ENCODE assay signal across 16 cellular contexts in genomic region chr16:1564325-1564724, GRCh38. TPM values are rescaled to one million over a fixed set of nuclear protein-coding genes. Genes with fewer than 3 reads are reported as not detected.
DNase-seq lines count a peak whose midpoint lies in the region; FAIRE-seq and TF ChIP-seq lines count a peak whose summit lies in the region.
"Had no signal": no experiment of that assay in that cellular context is flagged by ENCODE, and none has a peak within 500 bp of the region (broad histone marks: within the 10 kb centered on the region; RNA-seq: fewer than 3 reads in every experiment).

No MANE protein-coding gene starts in this region.

- no peaks in the 10 kb centered on the region for H4K20me1 ChIP-seq in osteoblast (ENCODE audit: insufficient read depth, low read length)

- TF ChIP-seq CTCF in GM13977 (IDR thresholded peaks at IDR 0.05; ENCODE audit: extremely low read depth, insufficient read depth, missing control alignments): peak; percentile 32
- peak; percentile 23 for TF ChIP-seq CTCF in bronchial epithelial cell (IDR thresholded peaks at IDR 0.05; ENCODE audit: insufficient read depth, low read length, severe bottlenecking)
- peak; percentile 14 for TF ChIP-seq CTCF in osteoblast (IDR thresholded peaks at IDR 0.05; ENCODE audit: extremely low read depth, low read depth, low read length)

- intact Hi-C loops in activated CD4-positive, alpha-beta T cell treated with anti-CD3 and anti-CD28 coated beads, Interleukin-2, amount 10 ng/mL, durations not matched to agents 24 days and 14 days (cut with micrococcal nuclease): no loop called here

- H3K4me1 Mint-ChIP-seq in activated CD4-positive, alpha-beta T cell treated with anti-CD3 and anti-CD28 coated beads, Interleukin-2, amount 10 ng/mL, durations not matched to agents 24 days and 14 days: peaks cover 11% of the 10 kb centered on the region

- H3K79me2 ChIP-seq in osteoblast (ENCODE audit: insufficient read depth, low read length): no peaks in the 10 kb centered on the region

- DNase-seq in activated CD4-positive, alpha-beta T cell treated with anti-CD3 and anti-CD28 coated beads, Interleukin-2, amount 10 ng/mL, durations not matched to agents 24 days and 14 days: peak; percentile 67
- no peak for DNase-seq in activated CD4-positive, alpha-beta T cell treated with anti-CD3 and anti-CD28 coated beads for 48 hours
- DNase-seq in GM13977 (ENCODE audit: low spot score): peak; percentile 46
- no peak for DNase-seq in bronchial epithelial cell (ENCODE audit: low read depth)
- peak; percentile 81 for DNase-seq in osteoblast (ENCODE audit: insufficient read length, low spot score, missing footprints)
- no peak for DNase-seq in RCC 7860 (ENCODE audit: low spot score)
- no peak for DNase-seq in middle frontal gyrus (ENCODE audit: extremely low spot score, low spot score)
- no peak for DNase-seq in T-helper 9 cell
- DNase-seq: ACHN; activated naive CD4-positive, alpha-beta T cell treated with anti-CD3 and anti-CD28 coated beads for 36 hours; natural killer cell; NCI-H510A; SHP77 had no signal

- no peaks in the 10 kb centered on the region for H3K9me3 Mint-ChIP-seq in activated CD4-positive, alpha-beta T cell treated with anti-CD3 and anti-CD28 coated beads, Interleukin-2, amount 10 ng/mL, durations not matched to agents 24 days and 14 days
- H3K9me3 Mint-ChIP-seq: activated naive CD4-positive, alpha-beta T cell treated with anti-CD3 and anti-CD28 coated beads for 36 hours; natural killer cell had no signal

- H3K27ac Mint-ChIP-seq in activated CD4-positive, alpha-beta T cell treated with anti-CD3 and anti-CD28 coated beads, Interleukin-2, amount 10 ng/mL, durations not matched to agents 24 days and 14 days: no peak overlapping the region
- H3K27ac Mint-ChIP-seq: natural killer cell had no signal

- H3K27me3 Mint-ChIP-seq in activated CD4-positive, alpha-beta T cell treated with anti-CD3 and anti-CD28 coated beads, Interleukin-2, amount 10 ng/mL, durations not matched to agents 24 days and 14 days: no peaks in the 10 kb centered on the region

- no peak overlapping the region for H3K4me2 ChIP-seq in osteoblast (ENCODE audit: insufficient read depth, low read length)

- no peak overlapping the region for H2AFZ ChIP-seq in osteoblast (ENCODE audit: low read length)

- in situ Hi-C loops in GM13977 (cut with MboI; ENCODE audit: low pct_unique_long_range_greater_than_20kb, low sequenced_read_pairs, unreplicated experiment): no loop called here

- no peaks in the 10 kb centered on the region for H3K9me3 ChIP-seq in osteoblast (ENCODE audit: low read depth, low read length)

- peaks cover 4% of the 10 kb centered on the region for H3K36me3 Mint-ChIP-seq in activated CD4-positive, alpha-beta T cell treated with anti-CD3 and anti-CD28 coated beads, Interleukin-2, amount 10 ng/mL, durations not matched to agents 24 days and 14 days (ENCODE audit: low read depth)
- H3K36me3 Mint-ChIP-seq: natural killer cell had no signal

- no peak overlapping the region for H3K27ac ChIP-seq in osteoblast (ENCODE audit: low read depth, low read length)

- H3K4me3 ChIP-seq in bronchial epithelial cell (ENCODE audit: low read depth, low read length) (no peak overlapping the region), osteoblast (ENCODE audit: insufficient read depth, low read length) (no peak overlapping the region)

- no peaks in the 10 kb centered on the region for H3K4me1 ChIP-seq in osteoblast (ENCODE audit: insufficient read depth, low read length)

- H3K36me3 ChIP-seq in bronchial epithelial cell (ENCODE audit: control insufficient read depth, insufficient read depth, low read length) (peaks cover 1% of the 10 kb centered on the region), osteoblast (ENCODE audit: insufficient read depth, low read length) (peaks cover 20% of the 10 kb centered on the region)

- no peak overlapping the region for H3K4me3 Mint-ChIP-seq in activated CD4-positive, alpha-beta T cell treated with anti-CD3 and anti-CD28 coated beads, Interleukin-2, amount 10 ng/mL, durations not matched to agents 24 days and 14 days
- H3K4me3 Mint-ChIP-seq: activated naive CD4-positive, alpha-beta T cell treated with anti-CD3 and anti-CD28 coated beads for 36 hours; natural killer cell had no signal

- FAIRE-seq in bronchial epithelial cell (lab: Jason Lieb, UNC): no peak
- FAIRE-seq in RCC 7860 (lab: Jason Lieb, UNC): no peak
- FAIRE-seq: colon, islet of Langerhans, urothelium cell line had no signal

- H3K27me3 ChIP-seq in bronchial epithelial cell (ENCODE audit: control insufficient read depth, insufficient read depth, low read length) (no peaks in the 10 kb centered on the region), osteoblast (ENCODE audit: insufficient read depth, low read length) (no peaks in the 10 kb centered on the region)

RNA-seq across cellular contexts. Expression of gene TMEM204, which starts 30.9 kb away (rescaled TPM):
- total RNA-seq in activated CD4-positive, alpha-beta T cell treated with anti-CD3 and anti-CD28 coated beads, Interleukin-2, amount 10 ng/mL, durations not matched to agents 24 days and 14 days: 19.9 and 20.8 TPM in 2 replicates
- total RNA-seq in bronchial epithelial cell (under 0.01 TPM in 1 of 2 replicates, not detected in the other), osteoblast (7.7 and 8.3 TPM in 2 replicates)

RNA-seq across cellular contexts. Expression of gene IFT140, which starts 47.5 kb away (rescaled TPM):
- 9.8 and 11.6 TPM in 2 replicates for total RNA-seq in activated CD4-positive, alpha-beta T cell treated with anti-CD3 and anti-CD28 coated beads, Interleukin-2, amount 10 ng/mL, durations not matched to agents 24 days and 14 days
- total RNA-seq in bronchial epithelial cell (10.8 and 12.4 TPM in 2 replicates), osteoblast (37.1 and 38.0 TPM in 2 replicates)

RNA-seq across cellular contexts. Expression of gene CRAMP1, which starts 47.8 kb away (rescaled TPM):
- total RNA-seq in activated CD4-positive, alpha-beta T cell treated with anti-CD3 and anti-CD28 coated beads, Interleukin-2, amount 10 ng/mL, durations not matched to agents 24 days and 14 days: 34.9 and 36.7 TPM in 2 replicates
- total RNA-seq in bronchial epithelial cell: 3.9 and 5.0 TPM in 2 replicates
- total RNA-seq in osteoblast: 9.7 and 11.2 TPM in 2 replicates

Comparison
In these comparisons a context has a peak if more than half of its experiments do, and no peak if none do; other contexts are left out.
1. DNase-seq: peak in activated CD4-positive, alpha-beta T cell treated with anti-CD3 and anti-CD28 coated beads, Interleukin-2, amount 10 ng/mL, durations not matched to agents 24 days and 14 days (single experiment), GM13977 (single experiment) and osteoblast (single experiment); none in activated CD4-positive, alpha-beta T cell treated with anti-CD3 and anti-CD28 coated beads for 48 hours (single experiment), bronchial epithelial cell (single experiment), RCC 7860 (single experiment), middle frontal gyrus (single experiment) and T-helper 9 cell (single experiment).
2. Peak in every context shown above with its lines, with median percentiles within 50 percentile points of each other: CTCF ChIP-seq.